ENCODE assay signal across 23 cellular contexts in the genomic region with DNA sequence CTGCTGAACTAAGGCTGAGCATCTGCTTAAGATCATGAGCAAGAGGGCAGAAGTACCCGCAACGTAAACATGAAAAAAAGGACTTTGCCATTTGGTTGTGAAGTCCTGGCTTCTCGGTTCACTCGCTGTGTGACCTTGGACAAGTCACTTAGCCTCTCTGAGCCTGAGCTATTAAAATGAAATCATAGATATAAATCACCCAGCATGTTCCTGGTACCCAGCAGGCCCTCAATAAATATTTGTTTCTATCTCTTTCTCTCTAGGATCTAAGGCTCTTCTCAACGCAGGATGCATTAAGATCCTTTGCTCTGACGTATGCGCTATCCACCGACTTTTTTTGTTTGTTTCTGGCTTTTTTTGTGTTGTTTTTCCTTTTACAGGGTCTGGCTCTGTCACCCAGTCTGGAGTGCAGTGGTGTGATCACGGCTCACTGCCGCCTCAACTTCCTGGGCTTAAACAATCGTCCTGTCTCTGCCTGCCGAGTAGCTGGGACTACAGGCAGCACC. TPM values are rescaled to one million over a fixed set of nuclear protein-coding genes. Genes with fewer than 3 reads are reported as not detected.
A peak's percentile ranks its signal among the peaks of the same experiment; 100 is the strongest.
DNase-seq lines count a peak whose midpoint lies in the region; ATAC-seq, FAIRE-seq and TF ChIP-seq lines count a peak whose summit lies in the region.
"Had no signal": no experiment of that assay in that cellular context is flagged by ENCODE, and none has a peak within 500 bp of the region (broad histone marks: within the 10 kb centered on the region; RNA-seq: fewer than 3 reads in every experiment).

No MANE protein-coding gene starts in this region.

- no peak for ATAC-seq in A549
- no peak for ATAC-seq in IMR-90 (ENCODE audit: low read depth)
- no peak for ATAC-seq in foreskin keratinocyte
- ATAC-seq in activated T-helper 17 cell treated with anti-CD3 and anti-CD28 coated beads, Interleukin-2, amount 50 U/mL, for 72 hours (replicated peaks), result no peak
- ATAC-seq: naive thymus-derived CD4-positive, alpha-beta T cell; stimulated activated naive CD8-positive, alpha-beta T cell treated with anti-CD3 and anti-CD28 coated beads, Interleukin-15, Interleukin-2, amounts not matched to agents 100 U/mL and 50 U/mL, for 24 hours had no signal

- H4K20me1 ChIP-seq in IMR-90 (ENCODE audit: insufficient read depth, low read length), result peaks cover 7% of the 10 kb centered on the region; the same call in 1 of the 2 replicates

- DNase-seq in A549 (ENCODE audit: low read depth in 1 of 2, low spot score in 1 of 2) (no peak), IMR-90 (no peak), foreskin keratinocyte (no peak), prostate gland (ENCODE audit: low spot score) (no peak), kidney tubule cell (ENCODE audit: low spot score) (no peak), mucosa of gallbladder (ENCODE audit: low spot score) (no peak), Calu3 (no peak)
- DNase-seq: activated gamma-delta T cell treated with Interleukin-2 at 50 U/mL for 16 hours; aorta; cerebellar nuclear complex; effector memory CD4-positive, alpha-beta T cell; glutamatergic neuron; KBM-7; naive thymus-derived CD4-positive, alpha-beta T cell; NCI-H187 treated with DMSO at 0.1 percent for 48 hours; NCI-H446 treated with DMSO at 0.1 percent for 48 hours; Right ventricle myocardium superior; stimulated activated CD4-positive, alpha-beta T cell treated with anti-CD3 and anti-CD28 coated beads, Interleukin-2, amount 100 ng/mL, for 24 hours; stimulated activated naive CD8-positive, alpha-beta T cell treated with anti-CD3 and anti-CD28 coated beads, Interleukin-15, Interleukin-2, amounts not matched to agents 100 U/mL and 50 U/mL, for 24 hours had no signal

- H4K8ac ChIP-seq in IMR-90 (ENCODE audit: low read depth in 2 of 2, low read length in 2 of 2), result peak overlapping the region; percentile 38 to 39; a peak in 2 of 4 replicates

- no peak for TF ChIP-seq EP300 in A549 (IDR thresholded peaks at IDR 0.05)

- POLR2A ChIA-PET in A549 (lab: Yijun Ruan, JAX) (no interaction called here), IMR-90 (lab: Charles Lee; ENCODE audit: unreplicated experiment) (no interaction called here)

- H3K18ac ChIP-seq in IMR-90 (ENCODE audit: low read depth, low read length), result peak overlapping the region; percentile 2

- no peaks in the 10 kb centered on the region for H3K36me3 ChIP-seq in IMR-90 (ENCODE audit: control insufficient read depth, insufficient read depth, low read length)
- H3K36me3 ChIP-seq in prostate gland, result no peaks in the 10 kb centered on the region

- H2BK120ac ChIP-seq in IMR-90 (ENCODE audit: low read depth, low read length), result peak overlapping the region; percentile 97

- H3K23ac ChIP-seq in IMR-90 (ENCODE audit: low read depth, low read length), result 0 out of 2 replicates have a peak overlapping the region, but pooled peaks have one; percentile 21

- intact Hi-C loops in IMR-90 (cut with micrococcal nuclease), result no loop called here
- intact Hi-C loops in prostate gland (cut with DNase I), result no loop called here
- intact Hi-C loops in Calu3 (cut with micrococcal nuclease; ENCODE audit: unreplicated experiment), result no loop called here

- H3K27me3 Mint-ChIP-seq in activated T-helper 17 cell treated with anti-CD3 and anti-CD28 coated beads, Interleukin-2, amount 50 U/mL, for 72 hours, result no peaks in the 10 kb centered on the region
- H3K27me3 Mint-ChIP-seq in Calu3 (ENCODE audit: unreplicated experiment), result no peaks in the 10 kb centered on the region

- H3K27ac ChIP-seq in A549 (peak overlapping the region; percentile 79 to 84), IMR-90 (ENCODE audit: insufficient read depth, low read length) (peak overlapping the region; percentile 58), foreskin keratinocyte (peak overlapping the region; percentile 51), prostate gland (peak overlapping the region; percentile 27 to 47)

- H2AFZ ChIP-seq in IMR-90 (replicated peaks; ENCODE audit: low read length, poor library complexity), result no peak overlapping the region

- H3K9me3 Mint-ChIP-seq in activated T-helper 17 cell treated with anti-CD3 and anti-CD28 coated beads, Interleukin-2, amount 50 U/mL, for 72 hours, result no peaks in the 10 kb centered on the region
- no peaks in the 10 kb centered on the region for H3K9me3 Mint-ChIP-seq in Calu3 (ENCODE audit: low read depth, unreplicated experiment)
- H3K9me3 Mint-ChIP-seq: naive thymus-derived CD4-positive, alpha-beta T cell had no signal

- no peak overlapping the region for H3K4me3 ChIP-seq in A549
- no peak overlapping the region for H3K4me3 ChIP-seq in IMR-90 (ENCODE audit: insufficient read depth, low read depth, low read length)
- H3K4me3 ChIP-seq in prostate gland, result no peak overlapping the region

- H3K4me2 ChIP-seq in A549 (peak overlapping the region; percentile 71), IMR-90 (ENCODE audit: low read depth, low read length) (no peak overlapping the region; the same call in 1 of the 2 replicates)

- no peak overlapping the region for H3K27ac Mint-ChIP-seq in activated T-helper 17 cell treated with anti-CD3 and anti-CD28 coated beads, Interleukin-2, amount 50 U/mL, for 72 hours
- no peak overlapping the region for H3K27ac Mint-ChIP-seq in Calu3 (ENCODE audit: unreplicated experiment)

- no peaks in the 10 kb centered on the region for H3K27me3 ChIP-seq in IMR-90 (ENCODE audit: control insufficient read depth, insufficient read depth, low read length)
- H3K27me3 ChIP-seq in foreskin keratinocyte, result no peaks in the 10 kb centered on the region
- no peaks in the 10 kb centered on the region for H3K27me3 ChIP-seq in prostate gland (replicated peaks; ENCODE audit: insufficient read depth)

- no peak for FAIRE-seq in A549 (lab: Jason Lieb, UNC)
- FAIRE-seq: urothelium cell line had no signal

- peak overlapping the region; percentile 78 for H3K4ac ChIP-seq in IMR-90 (ENCODE audit: low read depth, low read length)

- no peaks in the 10 kb centered on the region for H3K36me3 Mint-ChIP-seq in activated T-helper 17 cell treated with anti-CD3 and anti-CD28 coated beads, Interleukin-2, amount 50 U/mL, for 72 hours (ENCODE audit: low read depth)
- no peaks in the 10 kb centered on the region for H3K36me3 Mint-ChIP-seq in Calu3 (ENCODE audit: insufficient read depth, unreplicated experiment)

- WGBS in A549 (ENCODE audit: missing lambda C conversion rate), result 73% methylated on average over 12 of the region's 12 CpGs
- 90% methylated on average over 2 of the region's 12 CpGs; no CpG with 5 or more reads in 1 of the 2 experiments for WGBS in IMR-90 (ENCODE audit: extremely low coverage in 2 of 2, insufficient read length in 1 of 2), 2 experiments
- WGBS in prostate gland, result 82% methylated on average over 12 of the region's 12 CpGs

- BruUV-seq in IMR-90 (replicated peaks; lab: Mats Ljungman, UMichigan) (no TSS peak), Calu3 (replicated peaks; lab: Mats Ljungman, UMichigan) (no TSS peak)

- no peak overlapping the region for H3K4me3 Mint-ChIP-seq in activated T-helper 17 cell treated with anti-CD3 and anti-CD28 coated beads, Interleukin-2, amount 50 U/mL, for 72 hours
- H3K4me3 Mint-ChIP-seq in Calu3 (ENCODE audit: low read depth, unreplicated experiment), result no peak overlapping the region

- TF ChIP-seq POLR2A in A549 (IDR thresholded peaks at IDR 0.05; ENCODE audit: low read length), result no peak
- no peak for TF ChIP-seq POLR2A in IMR-90 (IDR thresholded peaks at IDR 0.05; ENCODE audit: low read depth, low read length)
- no peak for TF ChIP-seq POLR2A in prostate gland (IDR thresholded peaks at IDR 0.05)

- TF ChIP-seq RAD21 in A549 (conservative IDR thresholded peaks at IDR 0.05 in 1 of 2, IDR thresholded peaks at IDR 0.05 in 1 of 2), result no peak
- no peak for TF ChIP-seq RAD21 in IMR-90 (IDR thresholded peaks at IDR 0.05; ENCODE audit: low read length)

- H3K56ac ChIP-seq in IMR-90 (ENCODE audit: extremely low read depth, insufficient read depth, low read length), result no peak overlapping the region

- no peak for TF ChIP-seq CTCF in A549 (IDR thresholded peaks at IDR 0.05)
- no peak for TF ChIP-seq CTCF in IMR-90 (conservative IDR thresholded peaks at IDR 0.05; ENCODE audit: low read depth, low read length)
- no peak for TF ChIP-seq CTCF in foreskin keratinocyte (conservative IDR thresholded peaks at IDR 0.05)
- TF ChIP-seq CTCF in prostate gland (IDR thresholded peaks at IDR 0.05), result no peak
- no peak for TF ChIP-seq CTCF in Calu3 (IDR thresholded peaks at IDR 0.05; ENCODE audit: unreplicated experiment)

- peak overlapping the region; percentile 10 for H2BK20ac ChIP-seq in IMR-90 (ENCODE audit: low read depth, low read length)

- H3K9me1 ChIP-seq in IMR-90 (ENCODE audit: insufficient read depth, low read length), result peaks cover 23% of the 10 kb centered on the region

- peak overlapping the region; percentile 55 for H2BK5ac ChIP-seq in IMR-90 (ENCODE audit: low read depth, low read length, poor library complexity, severe bottlenecking)

- peak overlapping the region; percentile 20; the same call in 2 of the 3 replicates for H2BK15ac ChIP-seq in IMR-90 (ENCODE audit: low read depth, low read length)

- peaks cover 17% of the 10 kb centered on the region for H3K4me1 Mint-ChIP-seq in activated T-helper 17 cell treated with anti-CD3 and anti-CD28 coated beads, Interleukin-2, amount 50 U/mL, for 72 hours
- H3K4me1 Mint-ChIP-seq in Calu3 (ENCODE audit: low read depth, unreplicated experiment), result no peaks in the 10 kb centered on the region

- peak overlapping the region; percentile 1 for H4K5ac ChIP-seq in IMR-90 (ENCODE audit: low read depth, low read length)

- H3K79me1 ChIP-seq in IMR-90 (ENCODE audit: low read depth in 1 of 2, low read length in 2 of 2), result peaks cover 10 to 55% of the 10 kb centered on the region in 2 experiments

- H3K4me1 ChIP-seq in A549 (peaks cover 76% of the 10 kb centered on the region), IMR-90 (ENCODE audit: control insufficient read depth, insufficient read depth, low read length) (peaks cover 23% of the 10 kb centered on the region), foreskin keratinocyte (peaks cover 13% of the 10 kb centered on the region), prostate gland (replicated peaks) (peaks cover 4% of the 10 kb centered on the region)

- H2AK9ac ChIP-seq in IMR-90 (replicated peaks; ENCODE audit: low read depth, low read length, poor library complexity), result no peak overlapping the region

- CTCF ChIA-PET in A549 (lab: Yijun Ruan, JAX), result interaction anchor here (1.3 kb wide), 1 partner anchor 152 kb away, joined by 3 read pairs; no protein-coding TSS in a partner anchor
- CTCF ChIA-PET in IMR-90 (lab: Yijun Ruan, JAX), result interaction anchor here (0.5 kb wide), 1 partner anchor 38 kb away, joined by 3 read pairs; no protein-coding TSS in a partner anchor
- CTCF ChIA-PET in Calu3 (lab: Charles Lee), result no interaction called here

- H3K9ac ChIP-seq in IMR-90 (ENCODE audit: low read depth, low read length), result no peak overlapping the region

- peak overlapping the region; percentile 43 for H3K14ac ChIP-seq in IMR-90 (replicated peaks; ENCODE audit: low read depth, low read length)

- dilution Hi-C loops in IMR-90 (cut with HindIII; ENCODE audit: low sequenced_read_pairs, unreplicated experiment), result no loop called here

- H3K9me3 ChIP-seq in A549, result no peaks in the 10 kb centered on the region
- H3K9me3 ChIP-seq in IMR-90 (ENCODE audit: control insufficient read depth, insufficient read depth, low read length), result no peaks in the 10 kb centered on the region
- H3K9me3 ChIP-seq in prostate gland, result no peaks in the 10 kb centered on the region

- in situ Hi-C loops in IMR-90 (cut with MboI; ENCODE audit: low sequenced_read_pairs), result no loop called here

- H2AK5ac ChIP-seq in IMR-90 (ENCODE audit: low read depth, low read length), result peak overlapping the region; percentile 59

- H4K91ac ChIP-seq in IMR-90 (ENCODE audit: insufficient read depth, low read depth, low read length), result peak overlapping the region; percentile 70

RNA-seq across cellular contexts. Expression of gene HIP1, which starts 6.7 kb away (rescaled TPM):
- polyA plus RNA-seq in A549 (2011; rRNA removed) (33.4 and 39.0 TPM in 2 replicates), A549 (2017; fragmentation: RNase III; extraction: RNeasy Plus Mini Kit Qiagen cat#74134 plus additional on column Dnase treatment) (17.3 to 19.6 TPM (median 19.0 TPM) in 3 replicates), IMR-90 (2012; rRNA removed) (6.5 and 6.8 TPM in 2 replicates), foreskin keratinocyte (4.4 and 5.1 TPM in 2 replicates)
- 27.4 and 35.7 TPM in 2 replicates for polyA plus RNA-seq in A549 (2012; cell fraction: cytosol; rRNA removed)
- 31.5 and 36.7 TPM in 2 replicates for polyA plus RNA-seq in A549 (2012; cell fraction: nucleus; rRNA removed)
- polyA minus RNA-seq in A549 (2011; rRNA and poly(A)+ RNA removed), result 56.5 and 69.9 TPM in 2 replicates
- total RNA-seq in IMR-90 (2012; rRNA removed) (10.0 and 11.1 TPM in 2 replicates), foreskin keratinocyte (15.8 and 16.0 TPM in 2 replicates), prostate gland (10 to 100 TPM in 1 of 2 donors, 1 to 10 TPM in 1; 9.8 to 40.8 TPM), mucosa of gallbladder (19.3 TPM), Calu3 (2022) (8.3 and 10.7 TPM in 2 replicates)
- 3.5 and 5.6 TPM in 2 replicates for polyA plus RNA-seq in IMR-90 (2012; cell fraction: cytosol; rRNA removed)
- polyA plus RNA-seq in IMR-90 (2012; cell fraction: nucleus; rRNA removed; ENCODE audit: low replicate concordance), result 4.8 and 6.8 TPM in 2 replicates
- total RNA-seq in activated T-helper 17 cell treated with anti-CD3 and anti-CD28 coated beads, Interleukin-2, amount 50 U/mL, for 72 hours, result 10 to 100 TPM in 1 of 2 donors, 1 to 10 TPM in 1; 9.8 to 13.0 TPM

RNA-seq across cellular contexts. Expression of gene CCL26, which starts 39.9 kb away (rescaled TPM):
- polyA plus RNA-seq in A549 (2011; rRNA removed), result 2.5 and 2.7 TPM in 2 replicates
- polyA plus RNA-seq in A549 (2012; cell fraction: cytosol; rRNA removed), result 3.9 and 4.1 TPM in 2 replicates
- polyA plus RNA-seq in A549 (2012; cell fraction: nucleus; rRNA removed), result 2.0 and 2.4 TPM in 2 replicates
- 11.6 to 16.3 TPM (median 13.6 TPM) in 3 replicates for polyA plus RNA-seq in A549 (2017; fragmentation: RNase III; extraction: RNeasy Plus Mini Kit Qiagen cat#74134 plus additional on column Dnase treatment)
- 1.7 and 2.4 TPM in 2 replicates for polyA minus RNA-seq in A549 (2011; rRNA and poly(A)+ RNA removed)
- total RNA-seq in IMR-90 (2012; rRNA removed), result not detected in 2 replicates
- not detected in 2 replicates for polyA plus RNA-seq in IMR-90 (2012; rRNA removed)
- 0.28 TPM in 1 of 2 replicates, not detected in the other for polyA plus RNA-seq in IMR-90 (2012; cell fraction: cytosol; rRNA removed)
- polyA plus RNA-seq in IMR-90 (2012; cell fraction: nucleus; rRNA removed; ENCODE audit: low replicate concordance), result 0.34 TPM in 1 of 2 replicates, not detected in the other
- not detected in 2 replicates for total RNA-seq in foreskin keratinocyte
- not detected in 2 replicates for polyA plus RNA-seq in foreskin keratinocyte
- not detected for total RNA-seq in prostate gland
- total RNA-seq in activated T-helper 17 cell treated with anti-CD3 and anti-CD28 coated beads, Interleukin-2, amount 50 U/mL, for 72 hours, result not detected
- 0.89 TPM for total RNA-seq in mucosa of gallbladder
- total RNA-seq in Calu3 (2022), result not detected in 2 replicates
- total RNA-seq: lung microvascular endothelial cell; naive thymus-derived CD4-positive, alpha-beta T cell; Right ventricle myocardium superior; T-helper 1 cell treated with Interleukin-12 subunit alpha and Interleukin-12 subunit beta and Interleukin-4 antibody, amounts not matched to agents 30 ng/mL and 1 ng/mL, for 36 hours had no signal
- polyA plus RNA-seq: naive thymus-derived CD4-positive, alpha-beta T cell had no signal
